In the genomic region with DNA sequence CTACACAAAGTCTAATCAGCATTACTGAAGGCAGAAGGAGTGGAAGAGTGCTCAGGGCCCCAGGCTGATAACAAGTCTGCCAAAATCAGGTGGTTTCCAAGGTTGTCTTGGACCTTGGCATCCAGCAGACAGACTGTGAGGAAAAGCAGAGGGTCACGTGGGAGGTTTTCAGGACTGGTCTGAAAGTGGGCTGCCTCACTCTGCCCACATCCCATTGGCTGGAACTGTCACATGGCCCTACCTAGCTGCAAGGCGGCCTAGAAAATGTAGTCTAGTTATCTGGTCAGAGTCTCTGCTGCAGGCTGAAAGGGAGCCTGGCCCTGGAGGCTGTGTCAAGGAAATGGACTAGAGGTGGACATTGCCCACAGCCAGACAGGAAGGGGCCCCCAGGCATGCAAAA, we compare ENCODE assay signal across 24 cellular contexts.
"Had no signal": no experiment of that assay in that cellular context is flagged by ENCODE, and none has a peak within 500 bp of the region (broad histone marks: within the 10 kb centered on the region; RNA-seq: fewer than 3 reads in every experiment).

No MANE protein-coding gene starts in this region.

- H3K4me3 ChIP-seq: colonic mucosa, lung, ovary, right atrium auricular region, sigmoid colon, skin epidermis, stomach, thoracic aorta, transverse colon had no signal

- ATAC-seq: foreskin keratinocyte; left cardiac atrium; left ventricle myocardium superior; naive thymus-derived CD4-positive, alpha-beta T cell; stimulated activated naive B cell treated with anti-CD40 and anti-IgM and Interleukin-4, amounts not matched to agents 10 μg/mL and 1 μg/mL and 100 μg/mL, for 72 hours had no signal

- H3K4me1 Mint-ChIP-seq: endodermal cell; nephron progenitor cell; stimulated activated naive B cell treated with anti-CD40 and anti-IgM and Interleukin-4, amounts not matched to agents 10 μg/mL and 1 μg/mL and 100 μg/mL, for 72 hours had no signal

- H3K9me3 Mint-ChIP-seq: endodermal cell; naive thymus-derived CD4-positive, alpha-beta T cell; nephron progenitor cell; stimulated activated naive B cell treated with anti-CD40 and anti-IgM and Interleukin-4, amounts not matched to agents 10 μg/mL and 1 μg/mL and 100 μg/mL, for 72 hours had no signal

- H3K36me3 Mint-ChIP-seq: naive thymus-derived CD4-positive, alpha-beta T cell; stimulated activated naive B cell treated with anti-CD40 and anti-IgM and Interleukin-4, amounts not matched to agents 10 μg/mL and 1 μg/mL and 100 μg/mL, for 72 hours had no signal

- H3K9me3 ChIP-seq: colonic mucosa, neutrophil, ovary, right atrium auricular region, sigmoid colon, stomach, thoracic aorta, transverse colon had no signal

- H3K4me3 Mint-ChIP-seq: endodermal cell; naive thymus-derived CD4-positive, alpha-beta T cell; nephron progenitor cell; stimulated activated naive B cell treated with anti-CD40 and anti-IgM and Interleukin-4, amounts not matched to agents 10 μg/mL and 1 μg/mL and 100 μg/mL, for 72 hours had no signal

- H3K4me1 ChIP-seq: colonic mucosa, foreskin keratinocyte, right atrium auricular region, sigmoid colon, transverse colon had no signal

- H3K27ac ChIP-seq: colonic mucosa, foreskin keratinocyte, neutrophil, ovary, right atrium auricular region, sigmoid colon, skin epidermis, stomach, thoracic aorta, transverse colon had no signal

- H3K36me3 ChIP-seq: colonic mucosa, neutrophil, ovary, right atrium auricular region, sigmoid colon, stomach, thoracic aorta, transverse colon had no signal

- DNase-seq: colonic mucosa; dermis blood vessel endothelial cell; endodermal cell; erythroblast; foreskin keratinocyte; kidney; left cardiac atrium; left ventricle myocardium superior; mesenchymal stem cell; naive thymus-derived CD4-positive, alpha-beta T cell; ovary; sigmoid colon; stimulated activated CD4-positive, alpha-beta T cell treated with anti-CD3 and anti-CD28 coated beads, Interleukin-2, amount 100 ng/mL, for 24 hours; stimulated activated CD4-positive, alpha-beta T cell treated with anti-CD3 and anti-CD28 coated beads, Interleukin-4, amount 100 ng/mL, for 4 hours; stimulated activated naive B cell treated with anti-CD40 and anti-IgM and Interleukin-4, amounts not matched to agents 10 μg/mL and 1 μg/mL and 100 μg/mL, for 72 hours; stomach; substantia nigra; transverse colon had no signal

- H3K27ac Mint-ChIP-seq: endodermal cell; nephron progenitor cell; stimulated activated naive B cell treated with anti-CD40 and anti-IgM and Interleukin-4, amounts not matched to agents 10 μg/mL and 1 μg/mL and 100 μg/mL, for 72 hours had no signal

- H3K27me3 ChIP-seq: colonic mucosa, foreskin keratinocyte, ovary, right atrium auricular region, transverse colon had no signal
